ENCODE assay signal across 29 cellular contexts in the genomic region with DNA sequence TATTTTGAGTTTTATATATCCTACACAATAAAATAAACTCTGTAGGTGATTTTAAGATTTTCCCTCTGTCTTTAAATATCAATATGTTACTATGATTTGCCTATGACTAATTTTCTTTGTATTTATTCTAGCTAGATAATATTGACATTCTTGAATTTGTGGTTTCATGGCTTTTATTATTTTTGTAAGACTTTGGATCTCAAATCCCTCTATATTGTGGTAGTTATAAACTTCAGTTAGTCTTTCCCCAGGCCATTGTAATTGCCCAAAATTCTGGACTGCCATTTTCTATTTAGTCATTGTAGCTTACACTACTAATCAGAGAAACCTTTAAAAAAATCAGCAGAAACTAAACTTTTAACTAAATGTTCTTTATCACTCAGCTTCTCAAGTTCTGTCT.
"Had no signal": no experiment of that assay in that cellular context is flagged by ENCODE, and none has a peak within 500 bp of the region (broad histone marks: within the 10 kb centered on the region; RNA-seq: fewer than 3 reads in every experiment).

No MANE protein-coding gene starts in this region.

- H3K27ac ChIP-seq: adrenal gland, body of pancreas, brain microvascular endothelial cell, breast epithelium, VCaP had no signal

- H3K36me3 ChIP-seq: adrenal gland, brain microvascular endothelial cell, breast epithelium had no signal

- DNase-seq: activated B cell treated with CpG ODN at 0.5 μM for 24 hours; activated CD4-positive, alpha-beta memory T cell treated with anti-CD3 and anti-CD28 coated beads for 36 hours; activated CD4-positive, alpha-beta T cell treated with anti-CD3 and anti-CD28 coated beads for 4 hours; activated CD4-positive, alpha-beta T cell treated with anti-CD3 and anti-CD28 coated beads, Interleukin-2, amount 10 ng/mL, durations not matched to agents 24 days and 14 days; activated CD4-positive, alpha-beta T cell treated with anti-CD3 and anti-CD28 coated beads, Interleukin-2, amount 50 U/mL, for 1 hour; activated CD4-positive, alpha-beta T cell treated with anti-CD3 and anti-CD28 coated beads, Interleukin-2, amount 50 U/mL, for 4 hours; activated CD4-positive, CD25-positive, alpha-beta regulatory T cell treated with anti-CD3 and anti-CD28 coated beads, Interleukin-2, amount 50 U/mL, for 72 hours; activated CD8-positive, alpha-beta memory T cell treated with anti-CD3 and anti-CD28 coated beads, Interleukin-2, amount 10 ng/mL, durations not matched to agents 7 days and 5 days; activated CD8-positive, alpha-beta memory T cell treated with anti-CD3 and anti-CD28 coated beads, Interleukin-2, amount 50 U/mL, for 48 hours; activated CD8-positive, alpha-beta T cell treated with anti-CD3 and anti-CD28 coated beads for 36 hours; activated effector memory CD4-positive, alpha-beta T cell treated with Interleukin-2 at 50 U/mL for 16 hours; activated gamma-delta T cell; activated naive CD4-positive, alpha-beta T cell treated with anti-CD3 and anti-CD28 coated beads for 36 hours; activated naive CD4-positive, alpha-beta T cell treated with anti-CD3 and anti-CD28 coated beads, Interleukin-2, amount 50 U/mL, for 16 hours; activated naive CD8-positive, alpha-beta T cell treated with anti-CD3 and anti-CD28 coated beads for 36 hours; activated T-cell treated with anti-CD3 and anti-CD28 coated beads, Interleukin-2, amount 50 U/mL, for 24 hours; activated T-cell treated with anti-CD3 and anti-CD28 coated beads, Interleukin-2, amount 50 U/mL, for 48 hours; adrenal gland; amniotic stem cell; aorta; body of pancreas; brain microvascular endothelial cell; central memory CD4-positive, alpha-beta T cell; T-helper 1 cell; T-helper 9 cell had no signal

- FAIRE-seq: astrocyte, TTC549 had no signal

- H3K9me3 ChIP-seq: adrenal gland, body of pancreas, breast epithelium had no signal
